ENCODE assay signal across 7 cellular contexts in genomic region chr11:72333657-72334056, GRCh38.
A peak's percentile ranks its signal among the peaks of the same experiment; 100 is the strongest.
DNase-seq lines count a peak whose midpoint lies in the region; ATAC-seq and TF ChIP-seq lines count a peak whose summit lies in the region.

No MANE protein-coding gene starts in this region.

- H3K4ac ChIP-seq in IMR-90 (ENCODE audit: low read depth, low read length): no peak overlapping the region

- no peak overlapping the region for H4K91ac ChIP-seq in IMR-90 (ENCODE audit: insufficient read depth, low read depth, low read length)

- peak; percentile 29 for TF ChIP-seq RAD21 in IMR-90 (IDR thresholded peaks at IDR 0.05; ENCODE audit: low read length)

- no peak overlapping the region for H3K14ac ChIP-seq in IMR-90 (replicated peaks; ENCODE audit: low read depth, low read length)

- no peaks in the 10 kb centered on the region for H3K27me3 Mint-ChIP-seq in T-helper 1 cell treated with Interleukin-12 subunit alpha and Interleukin-12 subunit beta and Interleukin-4 antibody, amounts not matched to agents 30 μg/mL and 1 μg/mL, for 36 hours (ENCODE audit: low read depth)

- H4K8ac ChIP-seq in IMR-90 (ENCODE audit: low read depth in 2 of 2, low read length in 2 of 2): no peak overlapping the region

- no peak overlapping the region for H2BK120ac ChIP-seq in IMR-90 (ENCODE audit: low read depth, low read length)

- POLR2A ChIA-PET in IMR-90 (lab: Charles Lee; ENCODE audit: unreplicated experiment): no interaction called here
- POLR2A ChIA-PET in PC-3 (lab: Charles Lee; ENCODE audit: unreplicated experiment): no interaction called here

- no peaks in the 10 kb centered on the region for H3K79me2 ChIP-seq in PC-3 (ENCODE audit: low read length)

- no peak overlapping the region for H3K56ac ChIP-seq in IMR-90 (ENCODE audit: extremely low read depth, insufficient read depth, low read length)

- TF ChIP-seq POLR2A in IMR-90 (IDR thresholded peaks at IDR 0.05; ENCODE audit: low read depth, low read length): no peak

- H3K9me3 Mint-ChIP-seq in T-helper 1 cell treated with Interleukin-12 subunit alpha and Interleukin-12 subunit beta and Interleukin-4 antibody, amounts not matched to agents 30 μg/mL and 1 μg/mL, for 36 hours: no peaks in the 10 kb centered on the region

- H3K36me3 Mint-ChIP-seq in T-helper 1 cell treated with Interleukin-12 subunit alpha and Interleukin-12 subunit beta and Interleukin-4 antibody, amounts not matched to agents 30 μg/mL and 1 μg/mL, for 36 hours (ENCODE audit: low read depth): peaks cover 2% of the 10 kb centered on the region

- H3K4me1 Mint-ChIP-seq in T-helper 1 cell treated with Interleukin-12 subunit alpha and Interleukin-12 subunit beta and Interleukin-4 antibody, amounts not matched to agents 30 μg/mL and 1 μg/mL, for 36 hours (ENCODE audit: low read depth): peaks cover 28% of the 10 kb centered on the region

- peak overlapping the region; percentile 39 for H3K4me3 Mint-ChIP-seq in T-helper 1 cell treated with Interleukin-12 subunit alpha and Interleukin-12 subunit beta and Interleukin-4 antibody, amounts not matched to agents 30 μg/mL and 1 μg/mL, for 36 hours

- WGBS in IMR-90 (ENCODE audit: extremely low coverage in 2 of 2, insufficient read length in 1 of 2), 2 experiments: 100% methylated on average over 1 of the region's 6 CpGs; no CpG with 5 or more reads in 1 of the 2 experiments

- TF ChIP-seq CTCF in IMR-90 (conservative IDR thresholded peaks at IDR 0.05; ENCODE audit: low read depth, low read length) (peak; percentile 23; the same call in 1 of the 2 replicates), retinal pigment epithelial cell (conservative IDR thresholded peaks at IDR 0.05; ENCODE audit: low read depth, low read length) (peak; percentile 29), PC-3 (conservative IDR thresholded peaks at IDR 0.05; ENCODE audit: low read depth, low read length) (no peak)

- intact Hi-C loops in IMR-90 (cut with micrococcal nuclease) (no loop called here), PC-3 (cut with micrococcal nuclease) (no loop called here)

- 0 out of 4 replicates have a peak, but pooled peaks cover 0 to 4% of the 10 kb centered on the region in 2 experiments for H3K79me1 ChIP-seq in IMR-90 (ENCODE audit: low read depth in 1 of 2, low read length in 2 of 2)

- H3K4me1 ChIP-seq in IMR-90 (ENCODE audit: control insufficient read depth, insufficient read depth, low read length): peaks cover 7% of the 10 kb centered on the region
- no peaks in the 10 kb centered on the region for H3K4me1 ChIP-seq in PC-3 (ENCODE audit: insufficient read depth, low read length)

- BruUV-seq in IMR-90 (replicated peaks; lab: Mats Ljungman, UMichigan): no TSS peak
- no TSS peak for BruUV-seq in PC-3 (replicated peaks; lab: Mats Ljungman, UMichigan)

- no peaks in the 10 kb centered on the region for H3K9me2 ChIP-seq in PC-3 (replicated peaks; ENCODE audit: low read length)

- in situ Hi-C loops in IMR-90 (cut with MboI; ENCODE audit: low sequenced_read_pairs): no loop called here

- no peaks in the 10 kb centered on the region for H3F3A ChIP-seq in PC-3 (ENCODE audit: low read length, unreplicated experiment)

- H3K9me1 ChIP-seq in IMR-90 (ENCODE audit: insufficient read depth, low read length): peaks cover 1% of the 10 kb centered on the region; the same call in 1 of the 2 replicates

- H3K18ac ChIP-seq in IMR-90 (ENCODE audit: low read depth, low read length): no peak overlapping the region

- no peak overlapping the region for H3K9ac ChIP-seq in IMR-90 (ENCODE audit: low read depth, low read length)
- H3K9ac ChIP-seq in PC-3 (ENCODE audit: low read length): no peak overlapping the region

- H3K4me2 ChIP-seq in IMR-90 (ENCODE audit: low read depth, low read length) (no peak overlapping the region), PC-3 (ENCODE audit: low read length) (no peak overlapping the region)

- no peak for DNase-seq in IMR-90
- DNase-seq in cerebellar cortex (ENCODE audit: low spot score): peak; percentile 10
- no peak for DNase-seq in retinal pigment epithelial cell (ENCODE audit: low read depth)
- no peak for DNase-seq in GOT3 (lab: John Stamatoyannopoulos, UW)
- DNase-seq in PC-3: no peak

- H3K27ac ChIP-seq in IMR-90 (ENCODE audit: insufficient read depth, low read length) (no peak overlapping the region), PC-3 (ENCODE audit: low read length) (no peak overlapping the region)

- H3K4me3 ChIP-seq in IMR-90 (ENCODE audit: insufficient read depth, low read depth, low read length) (no peak overlapping the region), retinal pigment epithelial cell (ENCODE audit: low read length) (no peak overlapping the region), PC-3 (ENCODE audit: low read length) (no peak overlapping the region)

- CTCF ChIA-PET in IMR-90 (lab: Yijun Ruan, JAX) (interaction anchor here (0.9 to 1.1 kb wide), 4 partner anchors 11 to 86 kb away, joined by 3 read pairs; no protein-coding TSS in a partner anchor), PC-3 (lab: Charles Lee) (no interaction called here)

- peak overlapping the region; percentile 51 for H3K27ac Mint-ChIP-seq in T-helper 1 cell treated with Interleukin-12 subunit alpha and Interleukin-12 subunit beta and Interleukin-4 antibody, amounts not matched to agents 30 μg/mL and 1 μg/mL, for 36 hours

- H2AK9ac ChIP-seq in IMR-90 (replicated peaks; ENCODE audit: low read depth, low read length, poor library complexity): no peak overlapping the region

- dilution Hi-C loops in IMR-90 (cut with HindIII; ENCODE audit: low sequenced_read_pairs, unreplicated experiment): no loop called here

- H4K20me1 ChIP-seq in IMR-90 (ENCODE audit: insufficient read depth, low read length): no peaks in the 10 kb centered on the region
- no peaks in the 10 kb centered on the region for H4K20me1 ChIP-seq in PC-3 (ENCODE audit: low read length)

- H4K5ac ChIP-seq in IMR-90 (ENCODE audit: low read depth, low read length): no peak overlapping the region

- no peaks in the 10 kb centered on the region for H3K9me3 ChIP-seq in IMR-90 (ENCODE audit: control insufficient read depth, insufficient read depth, low read length)
- H3K9me3 ChIP-seq in PC-3 (ENCODE audit: low read length): no peaks in the 10 kb centered on the region

- peak overlapping the region; percentile 23 for H2AFZ ChIP-seq in IMR-90 (replicated peaks; ENCODE audit: low read length, poor library complexity)
- no peak overlapping the region for H2AFZ ChIP-seq in PC-3 (ENCODE audit: low read length)

- H3K27me3 ChIP-seq in IMR-90 (ENCODE audit: control insufficient read depth, insufficient read depth, low read length) (no peaks in the 10 kb centered on the region), PC-3 (ENCODE audit: low read length) (no peaks in the 10 kb centered on the region)

- no peak overlapping the region for H3K23ac ChIP-seq in IMR-90 (ENCODE audit: low read depth, low read length)

- no peak overlapping the region for H2BK5ac ChIP-seq in IMR-90 (ENCODE audit: low read depth, low read length, poor library complexity, severe bottlenecking)

- peak; percentile 73 for ATAC-seq in IMR-90 (ENCODE audit: low read depth)
- no peak for ATAC-seq in HG03439 (IDR thresholded peaks at IDR 0.05; ENCODE audit: unreplicated experiment)
- ATAC-seq in PC-3: no peak

- H3K36me3 ChIP-seq in IMR-90 (ENCODE audit: control insufficient read depth, insufficient read depth, low read length) (no peaks in the 10 kb centered on the region), PC-3 (ENCODE audit: low read depth, low read length) (no peaks in the 10 kb centered on the region; the same call in none of the 2 replicates)

- no peak overlapping the region for H2AK5ac ChIP-seq in IMR-90 (ENCODE audit: low read depth, low read length)

- no peak overlapping the region for H2BK20ac ChIP-seq in IMR-90 (ENCODE audit: low read depth, low read length)

- H2BK15ac ChIP-seq in IMR-90 (ENCODE audit: low read depth, low read length): no peak overlapping the region

TF ChIP-seq in IMR-90, 13 proteins besides CTCF, POLR2A, EP300 and RAD21:
- no peak for TF ChIP-seq MXI1 (IDR thresholded peaks at IDR 0.05; ENCODE audit: borderline replicate concordance, low read depth, low read length)
- TF ChIP-seq NFE2L2 (IDR thresholded peaks at IDR 0.05; ENCODE audit: low read depth, low read length): no peak
- TF ChIP-seq ELK1 (IDR thresholded peaks at IDR 0.05; ENCODE audit: borderline replicate concordance, low read depth, low read length): no peak
- TF ChIP-seq RCOR1 (IDR thresholded peaks at IDR 0.05; ENCODE audit: insufficient replicate concordance, low read length): no peak
- no peak for TF ChIP-seq USF2 (IDR thresholded peaks at IDR 0.05; ENCODE audit: low read depth, low read length)
- no peak for TF ChIP-seq MAZ (IDR thresholded peaks at IDR 0.05; ENCODE audit: borderline replicate concordance, low read depth, low read length)
- TF ChIP-seq MAFK (IDR thresholded peaks at IDR 0.05; ENCODE audit: low read depth, low read length): no peak
- no peak for TF ChIP-seq RFX5 (IDR thresholded peaks at IDR 0.05; ENCODE audit: low read depth, low read length)
- no peak for TF ChIP-seq BHLHE40 (IDR thresholded peaks at IDR 0.05; ENCODE audit: low read depth, low read length)
- TF ChIP-seq FOS (IDR thresholded peaks at IDR 0.05; ENCODE audit: low read depth, low read length): no peak
- TF ChIP-seq SMC3 (IDR thresholded peaks at IDR 0.05; ENCODE audit: low read depth, low read length): no peak
- TF ChIP-seq CHD1 (IDR thresholded peaks at IDR 0.05; ENCODE audit: low read depth, low read length): no peak
- no peak for TF ChIP-seq CEBPB (IDR thresholded peaks at IDR 0.05; ENCODE audit: low read depth, low read length)
